Comparison of ENCODE assay signal across 16 cellular contexts in genomic region chr22:34116126-34116525, GRCh38.
"Had no signal": no experiment of that assay in that cellular context is flagged by ENCODE, and none has a peak within 500 bp of the region (broad histone marks: within the 10 kb centered on the region; RNA-seq: fewer than 3 reads in every experiment).

No MANE protein-coding gene starts in this region.

- H3K4me3 ChIP-seq: left lung, prostate gland, right atrium auricular region, sigmoid colon, spleen, testis, tibial artery, upper lobe of left lung had no signal

- H3K4me1 ChIP-seq: left lung, prostate gland, right atrium auricular region, sigmoid colon, spleen, testis, tibial artery, upper lobe of left lung had no signal

- H3K27me3 ChIP-seq: left lung, right atrium auricular region, sigmoid colon, spleen, testis, tibial artery, upper lobe of left lung had no signal

- H3K36me3 ChIP-seq: left lung, prostate gland, right atrium auricular region, sigmoid colon, spleen, tibial artery, upper lobe of left lung had no signal

- H3K9me3 ChIP-seq: prostate gland, sigmoid colon, testis, tibial artery, upper lobe of left lung had no signal

- H3K27ac ChIP-seq: left lung, prostate gland, right atrium auricular region, sigmoid colon, spleen, testis, tibial artery, upper lobe of left lung had no signal

- DNase-seq: cortex of kidney; effector CD4-positive, alpha-beta T cell; left lung; mesendoderm; midbrain; naive B cell; sigmoid colon; spleen; stimulated activated CD4-positive, alpha-beta T cell treated with anti-CD3 and anti-CD28 coated beads, Interleukin-4, amount 100 ng/mL, for 4 hours; stimulated activated naive CD8-positive, alpha-beta T cell treated with anti-CD3 and anti-CD28 coated beads, Interleukin-15, Interleukin-2, amounts not matched to agents 100 U/mL and 50 U/mL, for 24 hours; substantia nigra; testis; tibial artery; upper lobe of left lung had no signal
